In genomic region chr9:128218518-128219389, GRCh38 we compare ENCODE assay signal across 8 cellular contexts. TPM values are rescaled to one million over a fixed set of nuclear protein-coding genes. Genes with fewer than 3 reads are reported as not detected.
DNase-seq lines count a peak whose midpoint lies in the region; ATAC-seq and FAIRE-seq lines count a peak whose summit lies in the region.

No MANE protein-coding gene starts in this region.

- intact Hi-C loops in activated CD4-positive, alpha-beta T cell treated with anti-CD3 and anti-CD28 coated beads, Interleukin-2, amount 10 ng/mL, durations not matched to agents 24 days and 14 days (cut with micrococcal nuclease): loop anchor here (1.0 kb wide), 3 partner anchors 15 to 58 kb away; partner anchors contain the start of genes DNM1, GOLGA2 and SWI5
- intact Hi-C loops in left colon (cut with DNase I, micrococcal nuclease): no loop called here

- H3K4me1 ChIP-seq in ES-I3 (ENCODE audit: insufficient read depth, low read length) (peaks cover 14% of the 10 kb centered on the region; the same call in 1 of the 2 replicates), HAP-1 (no peaks in the 10 kb centered on the region)

- H3K27me3 ChIP-seq in HAP-1 (ENCODE audit: low read depth): no peaks in the 10 kb centered on the region

- peak; percentile 98 for ATAC-seq in left colon

- H3K9ac ChIP-seq in ES-I3 (ENCODE audit: low read depth, low read length): peak overlapping the region; percentile 38; the same call in 1 of the 2 replicates

- peak overlapping the region; percentile 82 for H3K4me3 Mint-ChIP-seq in activated CD4-positive, alpha-beta T cell treated with anti-CD3 and anti-CD28 coated beads, Interleukin-2, amount 10 ng/mL, durations not matched to agents 24 days and 14 days

- peak; percentile 41 to 86 for DNase-seq in HAP-1 (ENCODE audit: low spot score in 2 of 2)
- DNase-seq in NCI-H1436 (lab: John Stamatoyannopoulos, UW): peak; percentile 88
- peak; percentile 99 for DNase-seq in activated CD4-positive, alpha-beta T cell treated with anti-CD3 and anti-CD28 coated beads, Interleukin-2, amount 10 ng/mL, durations not matched to agents 24 days and 14 days
- DNase-seq in left colon: peak; percentile 98 to 99
- peak; percentile 96 for DNase-seq in stimulated activated CD4-positive, alpha-beta T cell treated with anti-CD3 and anti-CD28 coated beads, Interleukin-1b, Interleukin-23, amount 100 ng/mL, for 48 hours
- no peak for DNase-seq in cortex of kidney (lab: John Stamatoyannopoulos, UW)

- H3K36me3 ChIP-seq in ES-I3 (ENCODE audit: insufficient read depth, low read length): no peaks in the 10 kb centered on the region; the same call in 1 of the 2 replicates
- H3K36me3 ChIP-seq in HAP-1 (replicated peaks): peaks cover 26% of the 10 kb centered on the region

- H3K4me3 ChIP-seq in HAP-1: no peak overlapping the region

- peak overlapping the region; percentile 78 for H3K27ac Mint-ChIP-seq in activated CD4-positive, alpha-beta T cell treated with anti-CD3 and anti-CD28 coated beads, Interleukin-2, amount 10 ng/mL, durations not matched to agents 24 days and 14 days

- H3K27me3 Mint-ChIP-seq in activated CD4-positive, alpha-beta T cell treated with anti-CD3 and anti-CD28 coated beads, Interleukin-2, amount 10 ng/mL, durations not matched to agents 24 days and 14 days: peaks cover 6% of the 10 kb centered on the region

- in situ Hi-C loops in HAP-1 (cut with MboI; ENCODE audit: low sequenced_read_pairs): no loop called here

- FAIRE-seq in colon (lab: Jason Lieb, UNC): peak; percentile 14

- peaks cover 14% of the 10 kb centered on the region for H3K4me1 Mint-ChIP-seq in activated CD4-positive, alpha-beta T cell treated with anti-CD3 and anti-CD28 coated beads, Interleukin-2, amount 10 ng/mL, durations not matched to agents 24 days and 14 days

- no peaks in the 10 kb centered on the region for H3K36me3 Mint-ChIP-seq in activated CD4-positive, alpha-beta T cell treated with anti-CD3 and anti-CD28 coated beads, Interleukin-2, amount 10 ng/mL, durations not matched to agents 24 days and 14 days (ENCODE audit: low read depth)

- no peaks in the 10 kb centered on the region for H3K9me3 Mint-ChIP-seq in activated CD4-positive, alpha-beta T cell treated with anti-CD3 and anti-CD28 coated beads, Interleukin-2, amount 10 ng/mL, durations not matched to agents 24 days and 14 days

- H3K9me3 ChIP-seq in ES-I3 (ENCODE audit: control insufficient read depth, insufficient read depth, low read length): no peaks in the 10 kb centered on the region
- H3K9me3 ChIP-seq in HAP-1: no peaks in the 10 kb centered on the region

RNA-seq across cellular contexts. Expression of gene DNM1, which starts 15.6 kb away (rescaled TPM):
- 0.95 and 1.5 TPM in 2 replicates for total RNA-seq in activated CD4-positive, alpha-beta T cell treated with anti-CD3 and anti-CD28 coated beads, Interleukin-2, amount 10 ng/mL, durations not matched to agents 24 days and 14 days
- total RNA-seq in left colon: 1 to 10 TPM; 3.8 to 7.8 TPM

RNA-seq across cellular contexts. Expression of gene CIZ1, which starts 27.4 kb away (rescaled TPM):
- total RNA-seq in activated CD4-positive, alpha-beta T cell treated with anti-CD3 and anti-CD28 coated beads, Interleukin-2, amount 10 ng/mL, durations not matched to agents 24 days and 14 days: 142 and 143 TPM in 2 replicates
- 100 to 1,000 TPM in 1 of 2 donors, 10 to 100 TPM in 1; 88.9 to 103 TPM for total RNA-seq in left colon

RNA-seq across cellular contexts. Expression of gene GOLGA2, which starts 57.1 kb away (rescaled TPM):
- total RNA-seq in activated CD4-positive, alpha-beta T cell treated with anti-CD3 and anti-CD28 coated beads, Interleukin-2, amount 10 ng/mL, durations not matched to agents 24 days and 14 days: 44.1 and 50.4 TPM in 2 replicates
- total RNA-seq in left colon: 100 to 1,000 TPM in 1 of 2 donors, 10 to 100 TPM in 1; 83.6 to 104 TPM

RNA-seq across cellular contexts. Expression of gene SWI5, which starts 57.3 kb away (rescaled TPM):
- 13.6 and 14.3 TPM in 2 replicates for total RNA-seq in activated CD4-positive, alpha-beta T cell treated with anti-CD3 and anti-CD28 coated beads, Interleukin-2, amount 10 ng/mL, durations not matched to agents 24 days and 14 days
- 10 to 100 TPM; 11.0 to 13.2 TPM for total RNA-seq in left colon

RNA-seq across cellular contexts. Expression of gene BBLN, which starts 58.7 kb away (rescaled TPM):
- 89.3 and 91.4 TPM in 2 replicates for total RNA-seq in activated CD4-positive, alpha-beta T cell treated with anti-CD3 and anti-CD28 coated beads, Interleukin-2, amount 10 ng/mL, durations not matched to agents 24 days and 14 days
- 10 to 100 TPM; 35.6 to 50.5 TPM for total RNA-seq in left colon
